1 cellular context compared by ENCODE assay signal in the genomic region with DNA sequence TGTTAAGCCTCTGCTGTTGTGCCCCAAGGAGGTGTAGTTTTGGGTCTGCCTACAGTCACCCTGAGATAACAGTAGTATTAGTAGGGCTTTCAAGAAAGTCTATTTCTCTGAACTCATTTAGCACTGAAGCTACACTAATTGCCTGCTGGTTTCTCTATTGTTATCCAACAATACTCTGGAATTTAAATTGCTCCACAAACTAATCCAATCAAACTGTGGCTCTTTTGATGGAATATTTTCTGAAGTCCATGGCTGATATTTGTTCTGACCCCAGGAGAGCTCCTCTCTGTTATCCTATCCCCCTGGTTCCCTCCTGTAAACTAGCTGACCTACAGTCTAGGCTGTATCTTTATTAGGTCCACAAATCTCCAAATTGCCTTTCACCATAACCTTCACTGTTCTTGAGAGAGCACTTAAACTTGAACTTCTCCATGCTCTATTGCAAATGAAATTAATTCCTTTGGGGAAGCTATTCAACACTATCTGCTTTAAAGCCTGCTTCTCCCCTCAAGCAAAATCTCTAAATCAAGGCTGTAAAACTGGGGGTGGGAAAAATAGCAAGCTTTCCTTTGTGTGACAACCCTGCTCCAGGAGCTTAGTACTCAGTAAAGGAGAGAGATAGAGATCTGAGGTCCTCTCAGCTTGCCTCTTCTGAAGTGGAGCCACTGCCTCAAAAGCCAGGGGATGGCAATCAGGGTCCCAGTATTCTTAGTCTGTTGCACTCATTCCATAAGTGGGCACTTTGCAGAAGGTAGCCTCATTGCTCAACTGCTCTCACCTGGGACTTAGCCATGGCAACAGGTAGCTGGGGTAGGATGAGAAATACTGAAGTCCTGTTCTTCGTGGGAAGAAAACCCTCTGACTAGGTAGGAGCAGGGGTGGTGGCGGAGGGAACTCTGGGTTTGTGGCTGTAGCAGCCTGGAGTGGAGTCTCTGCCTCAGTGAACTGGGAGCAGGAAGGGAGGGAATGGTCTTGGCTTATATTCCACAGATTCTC.
TF ChIP-seq lines count a peak whose summit lies in the region.

No MANE protein-coding gene starts in this region.

TF ChIP-seq in GM23338, 12 proteins besides CTCF, POLR2A, EP300 and RAD21 (continued from another document):
- TF ChIP-seq, protein P1, sequence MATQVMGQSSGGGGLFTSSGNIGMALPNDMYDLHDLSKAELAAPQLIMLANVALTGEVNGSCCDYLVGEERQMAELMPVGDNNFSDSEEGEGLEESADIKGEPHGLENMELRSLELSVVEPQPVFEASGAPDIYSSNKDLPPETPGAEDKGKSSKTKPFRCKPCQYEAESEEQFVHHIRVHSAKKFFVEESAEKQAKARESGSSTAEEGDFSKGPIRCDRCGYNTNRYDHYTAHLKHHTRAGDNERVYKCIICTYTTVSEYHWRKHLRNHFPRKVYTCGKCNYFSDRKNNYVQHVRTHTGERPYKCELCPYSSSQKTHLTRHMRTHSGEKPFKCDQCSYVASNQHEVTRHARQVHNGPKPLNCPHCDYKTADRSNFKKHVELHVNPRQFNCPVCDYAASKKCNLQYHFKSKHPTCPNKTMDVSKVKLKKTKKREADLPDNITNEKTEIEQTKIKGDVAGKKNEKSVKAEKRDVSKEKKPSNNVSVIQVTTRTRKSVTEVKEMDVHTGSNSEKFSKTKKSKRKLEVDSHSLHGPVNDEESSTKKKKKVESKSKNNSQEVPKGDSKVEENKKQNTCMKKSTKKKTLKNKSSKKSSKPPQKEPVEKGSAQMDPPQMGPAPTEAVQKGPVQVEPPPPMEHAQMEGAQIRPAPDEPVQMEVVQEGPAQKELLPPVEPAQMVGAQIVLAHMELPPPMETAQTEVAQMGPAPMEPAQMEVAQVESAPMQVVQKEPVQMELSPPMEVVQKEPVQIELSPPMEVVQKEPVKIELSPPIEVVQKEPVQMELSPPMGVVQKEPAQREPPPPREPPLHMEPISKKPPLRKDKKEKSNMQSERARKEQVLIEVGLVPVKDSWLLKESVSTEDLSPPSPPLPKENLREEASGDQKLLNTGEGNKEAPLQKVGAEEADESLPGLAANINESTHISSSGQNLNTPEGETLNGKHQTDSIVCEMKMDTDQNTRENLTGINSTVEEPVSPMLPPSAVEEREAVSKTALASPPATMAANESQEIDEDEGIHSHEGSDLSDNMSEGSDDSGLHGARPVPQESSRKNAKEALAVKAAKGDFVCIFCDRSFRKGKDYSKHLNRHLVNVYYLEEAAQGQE (IDR thresholded peaks at IDR 0.05; ENCODE audit: unreplicated experiment), result no peak
- TF ChIP-seq POLR2AphosphoS5 (IDR thresholded peaks at IDR 0.05; ENCODE audit: low read depth), result no peak
